ENCODE assay signal across 9 cellular contexts in the genomic region with DNA sequence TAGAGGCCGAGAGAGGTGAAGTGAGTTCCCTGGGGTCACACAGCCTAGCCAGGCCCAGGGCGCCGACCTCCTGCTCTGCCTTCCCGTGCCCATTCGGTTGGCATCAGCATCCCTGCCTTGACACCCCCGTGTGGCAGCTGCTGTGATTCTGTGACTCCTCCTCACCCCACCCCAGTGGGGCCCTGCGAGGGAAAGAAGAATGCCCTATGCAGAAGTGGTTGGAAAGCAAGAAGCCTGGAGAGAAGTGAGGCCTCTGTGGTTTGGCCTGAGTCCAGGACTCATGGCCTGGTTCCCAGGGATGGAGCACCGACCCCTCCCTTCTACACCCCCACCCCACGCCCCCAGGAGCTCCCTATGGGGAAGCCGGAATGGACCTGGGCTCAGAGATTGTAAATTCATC.
DNase-seq lines count a peak whose midpoint lies in the region; ATAC-seq and TF ChIP-seq lines count a peak whose summit lies in the region.
"Had no signal": no experiment of that assay in that cellular context is flagged by ENCODE, and none has a peak within 500 bp of the region (broad histone marks: within the 10 kb centered on the region; RNA-seq: fewer than 3 reads in every experiment).

No MANE protein-coding gene starts in this region.

- peaks cover 56% of the 10 kb centered on the region for H3K36me3 Mint-ChIP-seq in activated naive CD4-positive, alpha-beta T cell treated with anti-CD3 and anti-CD28 coated beads, Interleukin-2, amount 10 ng/mL, durations not matched to agents 7 days and 5 days
- H3K36me3 Mint-ChIP-seq in T-helper 17 cell (ENCODE audit: low read depth) (no peaks in the 10 kb centered on the region), glutamatergic neuron (ENCODE audit: unreplicated experiment) (no peaks in the 10 kb centered on the region)
- H3K36me3 Mint-ChIP-seq in activated T-helper 2 cell treated with anti-CD3 and anti-CD28 coated beads, Interferon-gamma antibody, Interleukin-2, Interleukin-4, amounts not matched to agents 10 μg/mL and 5 μg/mL and 100 μg/mL, durations not matched to agents 14 hours and 24 hours and 36 hours (ENCODE audit: low read depth) = peaks cover 10% of the 10 kb centered on the region

- intact Hi-C loops in activated T-helper 2 cell treated with anti-CD3 and anti-CD28 coated beads, Interferon-gamma antibody, Interleukin-2, Interleukin-4, amounts not matched to agents 10 μg/mL and 5 μg/mL and 100 μg/mL, durations not matched to agents 14 hours and 24 hours and 36 hours (cut with micrococcal nuclease) = no loop called here

- peaks cover 97% of the 10 kb centered on the region for H3K4me1 Mint-ChIP-seq in activated naive CD4-positive, alpha-beta T cell treated with anti-CD3 and anti-CD28 coated beads, Interleukin-2, amount 10 ng/mL, durations not matched to agents 7 days and 5 days
- peaks cover 78% of the 10 kb centered on the region for H3K4me1 Mint-ChIP-seq in T-helper 17 cell
- H3K4me1 Mint-ChIP-seq in glutamatergic neuron (ENCODE audit: low read depth, unreplicated experiment) = peaks cover 52% of the 10 kb centered on the region
- H3K4me1 Mint-ChIP-seq in activated T-helper 2 cell treated with anti-CD3 and anti-CD28 coated beads, Interferon-gamma antibody, Interleukin-2, Interleukin-4, amounts not matched to agents 10 μg/mL and 5 μg/mL and 100 μg/mL, durations not matched to agents 14 hours and 24 hours and 36 hours (ENCODE audit: low read depth) = peaks cover 88% of the 10 kb centered on the region

- no peaks in the 10 kb centered on the region for H3K9me3 Mint-ChIP-seq in activated naive CD4-positive, alpha-beta T cell treated with anti-CD3 and anti-CD28 coated beads, Interleukin-2, amount 10 ng/mL, durations not matched to agents 7 days and 5 days
- peaks cover 6% of the 10 kb centered on the region for H3K9me3 Mint-ChIP-seq in glutamatergic neuron (ENCODE audit: unreplicated experiment)
- no peaks in the 10 kb centered on the region for H3K9me3 Mint-ChIP-seq in activated T-helper 2 cell treated with anti-CD3 and anti-CD28 coated beads, Interferon-gamma antibody, Interleukin-2, Interleukin-4, amounts not matched to agents 10 μg/mL and 5 μg/mL and 100 μg/mL, durations not matched to agents 14 hours and 24 hours and 36 hours

- no peak for DNase-seq in activated naive CD4-positive, alpha-beta T cell treated with anti-CD3 and anti-CD28 coated beads, Interleukin-2, amount 10 ng/mL, durations not matched to agents 7 days and 5 days
- no peak for DNase-seq in activated naive CD4-positive, alpha-beta T cell treated with Interleukin-2 at 50 U/mL for 16 hours
- no peak for DNase-seq in T-helper 17 cell
- no peak for DNase-seq in glutamatergic neuron
- DNase-seq in NCI-H524 treated with DMSO at 0.1 percent for 48 hours (lab: John Stamatoyannopoulos, UW) = no peak
- no peak for DNase-seq in activated T-helper 2 cell treated with anti-CD3 and anti-CD28 coated beads, Interferon-gamma antibody, Interleukin-2, Interleukin-4, amounts not matched to agents 10 μg/mL and 5 μg/mL and 100 μg/mL, durations not matched to agents 14 hours and 24 hours and 36 hours (ENCODE audit: low spot score)

- ATAC-seq in T-helper 17 cell = no peak
- no peak for ATAC-seq in GM18870 (IDR thresholded peaks at IDR 0.05; ENCODE audit: unreplicated experiment)

- H3K9me3 ChIP-seq in T-helper 17 cell (ENCODE audit: control insufficient read depth, low read length, poor library complexity, severe bottlenecking) = no peaks in the 10 kb centered on the region

- no peaks in the 10 kb centered on the region for H3K27me3 Mint-ChIP-seq in activated naive CD4-positive, alpha-beta T cell treated with anti-CD3 and anti-CD28 coated beads, Interleukin-2, amount 10 ng/mL, durations not matched to agents 7 days and 5 days
- no peaks in the 10 kb centered on the region for H3K27me3 Mint-ChIP-seq in T-helper 17 cell
- peaks cover 12% of the 10 kb centered on the region for H3K27me3 Mint-ChIP-seq in glutamatergic neuron (ENCODE audit: unreplicated experiment)
- no peaks in the 10 kb centered on the region for H3K27me3 Mint-ChIP-seq in activated T-helper 2 cell treated with anti-CD3 and anti-CD28 coated beads, Interferon-gamma antibody, Interleukin-2, Interleukin-4, amounts not matched to agents 10 μg/mL and 5 μg/mL and 100 μg/mL, durations not matched to agents 14 hours and 24 hours and 36 hours (ENCODE audit: low read depth)

- H3K4me3 Mint-ChIP-seq in activated naive CD4-positive, alpha-beta T cell treated with anti-CD3 and anti-CD28 coated beads, Interleukin-2, amount 10 ng/mL, durations not matched to agents 7 days and 5 days = peak overlapping the region; percentile 91
- H3K4me3 Mint-ChIP-seq in T-helper 17 cell (peak overlapping the region; percentile 87), glutamatergic neuron (ENCODE audit: unreplicated experiment) (peak overlapping the region; percentile 68)
- no peak overlapping the region for H3K4me3 Mint-ChIP-seq in activated T-helper 2 cell treated with anti-CD3 and anti-CD28 coated beads, Interferon-gamma antibody, Interleukin-2, Interleukin-4, amounts not matched to agents 10 μg/mL and 5 μg/mL and 100 μg/mL, durations not matched to agents 14 hours and 24 hours and 36 hours (ENCODE audit: low read depth)

- TF ChIP-seq CTCF in glutamatergic neuron (IDR thresholded peaks at IDR 0.05; ENCODE audit: partially characterized antibody, unreplicated experiment) = no peak

- peak overlapping the region; percentile 70 for H3K27ac ChIP-seq in temporal lobe (ENCODE audit: low read depth, low read length)
- H3K27ac ChIP-seq: VCaP had no signal

- H3K27ac Mint-ChIP-seq in activated naive CD4-positive, alpha-beta T cell treated with anti-CD3 and anti-CD28 coated beads, Interleukin-2, amount 10 ng/mL, durations not matched to agents 7 days and 5 days = peak overlapping the region; percentile 98
- H3K27ac Mint-ChIP-seq in T-helper 17 cell (peak overlapping the region; percentile 99), glutamatergic neuron (ENCODE audit: unreplicated experiment) (peak overlapping the region; percentile 88)
- H3K27ac Mint-ChIP-seq in activated T-helper 2 cell treated with anti-CD3 and anti-CD28 coated beads, Interferon-gamma antibody, Interleukin-2, Interleukin-4, amounts not matched to agents 10 μg/mL and 5 μg/mL and 100 μg/mL, durations not matched to agents 14 hours and 24 hours and 36 hours = no peak overlapping the region

- CTCF ChIA-PET in activated naive CD4-positive, alpha-beta T cell treated with anti-CD3 and anti-CD28 coated beads, Interleukin-2, amount 10 ng/mL, durations not matched to agents 7 days and 5 days (lab: Charles Lee) = interaction anchor here (1.5 to 13.6 kb wide), 2 partner anchors 9 to 55 kb away, joined by 5 to 119 read pairs; no protein-coding TSS in a partner anchor
